1 cellular context compared by ENCODE assay signal in the genomic region with DNA sequence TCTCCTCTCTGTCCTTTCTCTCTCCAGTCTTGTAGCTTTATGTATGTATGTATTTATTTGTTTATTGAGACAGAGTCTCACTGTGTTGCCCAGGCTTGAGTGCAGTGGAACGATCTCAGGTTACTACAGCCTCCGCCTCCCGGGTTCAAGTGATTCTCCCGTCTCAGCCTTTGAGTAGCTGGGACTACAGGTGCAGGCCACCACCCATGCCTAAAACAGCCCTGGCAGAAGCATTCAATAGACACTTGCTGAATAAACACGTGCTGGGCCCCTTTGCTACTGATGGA.
TF ChIP-seq lines count a peak whose summit lies in the region.

No MANE protein-coding gene starts in this region.

TF ChIP-seq in GM23338, 12 proteins besides CTCF, POLR2A, EP300 and RAD21 (continued from another document):
- TF ChIP-seq, protein P1, sequence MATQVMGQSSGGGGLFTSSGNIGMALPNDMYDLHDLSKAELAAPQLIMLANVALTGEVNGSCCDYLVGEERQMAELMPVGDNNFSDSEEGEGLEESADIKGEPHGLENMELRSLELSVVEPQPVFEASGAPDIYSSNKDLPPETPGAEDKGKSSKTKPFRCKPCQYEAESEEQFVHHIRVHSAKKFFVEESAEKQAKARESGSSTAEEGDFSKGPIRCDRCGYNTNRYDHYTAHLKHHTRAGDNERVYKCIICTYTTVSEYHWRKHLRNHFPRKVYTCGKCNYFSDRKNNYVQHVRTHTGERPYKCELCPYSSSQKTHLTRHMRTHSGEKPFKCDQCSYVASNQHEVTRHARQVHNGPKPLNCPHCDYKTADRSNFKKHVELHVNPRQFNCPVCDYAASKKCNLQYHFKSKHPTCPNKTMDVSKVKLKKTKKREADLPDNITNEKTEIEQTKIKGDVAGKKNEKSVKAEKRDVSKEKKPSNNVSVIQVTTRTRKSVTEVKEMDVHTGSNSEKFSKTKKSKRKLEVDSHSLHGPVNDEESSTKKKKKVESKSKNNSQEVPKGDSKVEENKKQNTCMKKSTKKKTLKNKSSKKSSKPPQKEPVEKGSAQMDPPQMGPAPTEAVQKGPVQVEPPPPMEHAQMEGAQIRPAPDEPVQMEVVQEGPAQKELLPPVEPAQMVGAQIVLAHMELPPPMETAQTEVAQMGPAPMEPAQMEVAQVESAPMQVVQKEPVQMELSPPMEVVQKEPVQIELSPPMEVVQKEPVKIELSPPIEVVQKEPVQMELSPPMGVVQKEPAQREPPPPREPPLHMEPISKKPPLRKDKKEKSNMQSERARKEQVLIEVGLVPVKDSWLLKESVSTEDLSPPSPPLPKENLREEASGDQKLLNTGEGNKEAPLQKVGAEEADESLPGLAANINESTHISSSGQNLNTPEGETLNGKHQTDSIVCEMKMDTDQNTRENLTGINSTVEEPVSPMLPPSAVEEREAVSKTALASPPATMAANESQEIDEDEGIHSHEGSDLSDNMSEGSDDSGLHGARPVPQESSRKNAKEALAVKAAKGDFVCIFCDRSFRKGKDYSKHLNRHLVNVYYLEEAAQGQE (IDR thresholded peaks at IDR 0.05; ENCODE audit: unreplicated experiment): no peak
- TF ChIP-seq EZH2phosphoT487 (IDR thresholded peaks at IDR 0.05; ENCODE audit: unreplicated experiment) (no peak), ZNF114 (CRISPR knock-in tag; IDR thresholded peaks at IDR 0.05) (no peak), EZH2 (IDR thresholded peaks at IDR 0.05; ENCODE audit: low read depth, unreplicated experiment) (no peak), NANOG (IDR thresholded peaks at IDR 0.05; ENCODE audit: borderline replicate concordance) (no peak), ZNF331 (CRISPR knock-in tag; IDR thresholded peaks at IDR 0.05; ENCODE audit: low read depth) (no peak), CREB1 (CRISPR knock-in tag; IDR thresholded peaks at IDR 0.05; ENCODE audit: low read depth) (no peak)
- TF ChIP-seq, protein P2, sequence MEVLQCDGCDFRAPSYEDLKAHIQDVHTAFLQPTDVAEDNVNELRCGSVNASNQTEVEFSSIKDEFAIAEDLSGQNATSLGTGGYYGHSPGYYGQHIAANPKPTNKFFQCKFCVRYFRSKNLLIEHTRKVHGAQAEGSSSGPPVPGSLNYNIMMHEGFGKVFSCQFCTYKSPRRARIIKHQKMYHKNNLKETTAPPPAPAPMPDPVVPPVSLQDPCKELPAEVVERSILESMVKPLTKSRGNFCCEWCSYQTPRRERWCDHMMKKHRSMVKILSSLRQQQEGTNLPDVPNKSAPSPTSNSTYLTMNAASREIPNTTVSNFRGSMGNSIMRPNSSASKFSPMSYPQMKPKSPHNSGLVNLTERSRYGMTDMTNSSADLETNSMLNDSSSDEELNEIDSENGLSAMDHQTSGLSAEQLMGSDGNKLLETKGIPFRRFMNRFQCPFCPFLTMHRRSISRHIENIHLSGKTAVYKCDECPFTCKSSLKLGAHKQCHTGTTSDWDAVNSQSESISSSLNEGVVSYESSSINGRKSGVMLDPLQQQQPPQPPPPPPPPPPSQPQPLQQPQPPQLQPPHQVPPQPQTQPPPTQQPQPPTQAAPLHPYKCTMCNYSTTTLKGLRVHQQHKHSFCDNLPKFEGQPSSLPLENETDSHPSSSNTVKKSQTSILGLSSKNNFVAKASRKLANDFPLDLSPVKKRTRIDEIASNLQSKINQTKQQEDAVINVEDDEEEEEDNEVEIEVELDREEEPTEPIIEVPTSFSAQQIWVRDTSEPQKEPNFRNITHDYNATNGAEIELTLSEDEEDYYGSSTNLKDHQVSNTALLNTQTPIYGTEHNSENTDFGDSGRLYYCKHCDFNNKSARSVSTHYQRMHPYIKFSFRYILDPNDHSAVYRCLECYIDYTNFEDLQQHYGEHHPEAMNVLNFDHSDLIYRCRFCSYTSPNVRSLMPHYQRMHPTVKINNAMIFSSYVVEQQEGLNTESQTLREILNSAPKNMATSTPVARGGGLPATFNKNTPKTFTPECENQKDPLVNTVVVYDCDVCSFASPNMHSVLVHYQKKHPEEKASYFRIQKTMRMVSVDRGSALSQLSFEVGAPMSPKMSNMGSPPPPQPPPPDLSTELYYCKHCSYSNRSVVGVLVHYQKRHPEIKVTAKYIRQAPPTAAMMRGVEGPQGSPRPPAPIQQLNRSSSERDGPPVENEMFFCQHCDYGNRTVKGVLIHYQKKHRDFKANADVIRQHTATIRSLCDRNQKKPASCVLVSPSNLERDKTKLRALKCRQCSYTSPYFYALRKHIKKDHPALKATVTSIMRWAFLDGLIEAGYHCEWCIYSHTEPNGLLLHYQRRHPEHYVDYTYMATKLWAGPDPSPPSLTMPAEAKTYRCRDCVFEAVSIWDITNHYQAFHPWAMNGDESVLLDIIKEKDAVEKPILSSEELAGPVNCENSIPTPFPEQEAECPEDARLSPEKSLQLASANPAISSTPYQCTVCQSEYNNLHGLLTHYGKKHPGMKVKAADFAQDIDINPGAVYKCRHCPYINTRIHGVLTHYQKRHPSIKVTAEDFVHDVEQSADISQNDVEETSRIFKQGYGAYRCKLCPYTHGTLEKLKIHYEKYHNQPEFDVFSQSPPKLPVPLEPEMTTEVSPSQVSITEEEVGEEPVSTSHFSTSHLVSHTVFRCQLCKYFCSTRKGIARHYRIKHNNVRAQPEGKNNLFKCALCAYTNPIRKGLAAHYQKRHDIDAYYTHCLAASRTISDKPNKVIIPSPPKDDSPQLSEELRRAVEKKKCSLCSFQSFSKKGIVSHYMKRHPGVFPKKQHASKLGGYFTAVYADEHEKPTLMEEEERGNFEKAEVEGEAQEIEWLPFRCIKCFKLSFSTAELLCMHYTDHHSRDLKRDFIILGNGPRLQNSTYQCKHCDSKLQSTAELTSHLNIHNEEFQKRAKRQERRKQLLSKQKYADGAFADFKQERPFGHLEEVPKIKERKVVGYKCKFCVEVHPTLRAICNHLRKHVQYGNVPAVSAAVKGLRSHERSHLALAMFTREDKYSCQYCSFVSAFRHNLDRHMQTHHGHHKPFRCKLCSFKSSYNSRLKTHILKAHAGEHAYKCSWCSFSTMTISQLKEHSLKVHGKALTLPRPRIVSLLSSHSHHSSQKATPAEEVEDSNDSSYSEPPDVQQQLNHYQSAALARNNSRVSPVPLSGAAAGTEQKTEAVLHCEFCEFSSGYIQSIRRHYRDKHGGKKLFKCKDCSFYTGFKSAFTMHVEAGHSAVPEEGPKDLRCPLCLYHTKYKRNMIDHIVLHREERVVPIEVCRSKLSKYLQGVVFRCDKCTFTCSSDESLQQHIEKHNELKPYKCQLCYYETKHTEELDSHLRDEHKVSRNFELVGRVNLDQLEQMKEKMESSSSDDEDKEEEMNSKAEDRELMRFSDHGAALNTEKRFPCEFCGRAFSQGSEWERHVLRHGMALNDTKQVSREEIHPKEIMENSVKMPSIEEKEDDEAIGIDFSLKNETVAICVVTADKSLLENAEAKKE (CRISPR knock-in tag; IDR thresholded peaks at IDR 0.05): no peak
